11 cellular contexts compared by ENCODE assay signal in genomic region chr1:161391136-161391535, GRCh38. TPM values are rescaled to one million over a fixed set of nuclear protein-coding genes. Genes with fewer than 3 reads are reported as not detected.
DNase-seq lines count a peak whose midpoint lies in the region; ATAC-seq and TF ChIP-seq lines count a peak whose summit lies in the region.
"Not testable (repeated sequence)": the region's sequence is repeated elsewhere in the genome, so short reads cannot be mapped to it uniquely, and the experiment has no call there.
"Had no signal": no experiment of that assay in that cellular context is flagged by ENCODE, and none has a peak within 500 bp of the region (broad histone marks: within the 10 kb centered on the region; RNA-seq: fewer than 3 reads in every experiment).

No MANE protein-coding gene starts in this region.

- not testable (repeated sequence) for H2BK12ac ChIP-seq in mesenchymal stem cell (ENCODE audit: low read length in 2 of 2)

- not testable (repeated sequence) for ATAC-seq in DND-41 (ENCODE audit: insufficient read depth, low read depth); activated CD4-positive, alpha-beta T cell treated with anti-CD3 and anti-CD28 coated beads for 36 hours; effector memory CD8-positive, alpha-beta T cell (replicated peaks); upper lobe of right lung

- H4K91ac ChIP-seq in mesenchymal stem cell (ENCODE audit: low read length), result not testable (repeated sequence)

- not testable (repeated sequence) for H3K14ac ChIP-seq in mesenchymal stem cell (ENCODE audit: low read length in 2 of 2)

- H2AK5ac ChIP-seq in mesenchymal stem cell (ENCODE audit: low read length, severe bottlenecking), result not testable (repeated sequence)

- 99% methylated on average over 7 of the region's 7 CpGs for WGBS in mesenchymal stem cell

- not testable (repeated sequence) for H3K79me2 ChIP-seq in DND-41 (ENCODE audit: insufficient read depth, low read length); OCI-LY3 (ENCODE audit: low read length)

- POLR2A ChIA-PET in activated CD4-positive, alpha-beta T cell treated with anti-CD3 and anti-CD28 coated beads for 36 hours (lab: Charles Lee), result interaction anchor here (0.6 to 1.8 kb wide), 5 partner anchors 86 to 1183 kb away, joined by 3 to 5 read pairs (median 4); partner anchors contain the start of gene NDUFS2

- CTCF ChIA-PET in activated CD4-positive, alpha-beta T cell treated with anti-CD3 and anti-CD28 coated beads for 36 hours (lab: Charles Lee), result interaction anchor here (0.7 to 1.5 kb wide), 5 partner anchors 9 to 166 kb away, joined by 3 to 7 read pairs (median 5); partner anchors contain the start of gene TOMM40L
- CTCF ChIA-PET in activated naive CD4-positive, alpha-beta T cell treated with anti-CD3 and anti-CD28 coated beads, Interleukin-2, amount 10 ng/mL, durations not matched to agents 7 days and 5 days (lab: Charles Lee), result interaction anchor here (1.4 kb wide), 1 partner anchor 49 kb away, joined by 3 read pairs; no protein-coding TSS in a partner anchor

- H3K23ac ChIP-seq in mesenchymal stem cell (ENCODE audit: low read length in 2 of 2), result not testable (repeated sequence)

- H3K9me3 ChIP-seq in DND-41 (ENCODE audit: insufficient read depth, low read length, severe bottlenecking); OCI-LY3 (ENCODE audit: insufficient read depth, low read length); mesenchymal stem cell (ENCODE audit: control insufficient read depth, low read length); upper lobe of right lung: not testable (repeated sequence)

- not testable (repeated sequence) for H3K27me3 Mint-ChIP-seq in activated CD4-positive, alpha-beta T cell treated with anti-CD3 and anti-CD28 coated beads for 36 hours; activated naive CD4-positive, alpha-beta T cell treated with anti-CD3 and anti-CD28 coated beads, Interleukin-2, amount 10 ng/mL, durations not matched to agents 7 days and 5 days; osteocyte (ENCODE audit: unreplicated experiment)
- H3K27me3 Mint-ChIP-seq in effector memory CD8-positive, alpha-beta T cell, result peaks cover 0 to 15% of the 10 kb centered on the region in 2 donors

- H3K27ac Mint-ChIP-seq in activated CD4-positive, alpha-beta T cell treated with anti-CD3 and anti-CD28 coated beads for 36 hours; effector memory CD8-positive, alpha-beta T cell: not testable (repeated sequence)
- peak overlapping the region; percentile 15 for H3K27ac Mint-ChIP-seq in activated naive CD4-positive, alpha-beta T cell treated with anti-CD3 and anti-CD28 coated beads, Interleukin-2, amount 10 ng/mL, durations not matched to agents 7 days and 5 days
- peak overlapping the region; percentile 95 for H3K27ac Mint-ChIP-seq in osteocyte (ENCODE audit: unreplicated experiment)

- peak overlapping the region; percentile 78 for H3K9ac ChIP-seq in DND-41 (ENCODE audit: low read depth, low read length)
- peak overlapping the region; percentile 80; the same call in 1 of the 2 replicates for H3K9ac ChIP-seq in OCI-LY3 (ENCODE audit: low read length)
- peak overlapping the region; percentile 94 for H3K9ac ChIP-seq in mesenchymal stem cell (ENCODE audit: low read length)

- not testable (repeated sequence) for DNase-seq in DND-41; activated CD4-positive, alpha-beta T cell treated with anti-CD3 and anti-CD28 coated beads for 36 hours; activated naive CD4-positive, alpha-beta T cell treated with anti-CD3 and anti-CD28 coated beads, Interleukin-2, amount 10 ng/mL, durations not matched to agents 7 days and 5 days; effector memory CD8-positive, alpha-beta T cell; mesenchymal stem cell; osteocyte (ENCODE audit: extremely low spot score, unreplicated experiment); upper lobe of right lung

- peaks cover 41% of the 10 kb centered on the region for H3K4me1 Mint-ChIP-seq in activated CD4-positive, alpha-beta T cell treated with anti-CD3 and anti-CD28 coated beads for 36 hours
- peaks cover 48% of the 10 kb centered on the region for H3K4me1 Mint-ChIP-seq in activated naive CD4-positive, alpha-beta T cell treated with anti-CD3 and anti-CD28 coated beads, Interleukin-2, amount 10 ng/mL, durations not matched to agents 7 days and 5 days
- H3K4me1 Mint-ChIP-seq in effector memory CD8-positive, alpha-beta T cell (ENCODE audit: low read depth in 2 of 2), result peaks cover 8 to 13% of the 10 kb centered on the region in 2 donors
- H3K4me1 Mint-ChIP-seq in osteocyte (ENCODE audit: unreplicated experiment), result not testable (repeated sequence)

- H3K27ac ChIP-seq in DND-41 (ENCODE audit: low read length); OCI-LY3 (ENCODE audit: low read length); mesenchymal stem cell (ENCODE audit: low read length, poor library complexity, severe bottlenecking); upper lobe of right lung: not testable (repeated sequence)

- H3K4me2 ChIP-seq in DND-41 (ENCODE audit: insufficient read depth, low read length), result peak overlapping the region; percentile 83
- H3K4me2 ChIP-seq in OCI-LY3 (ENCODE audit: low read length), result peak overlapping the region; percentile 86
- H3K4me2 ChIP-seq in mesenchymal stem cell (ENCODE audit: low read length, poor library complexity, severe bottlenecking), result not testable (repeated sequence)

- not testable (repeated sequence) for TF ChIP-seq CTCF in DND-41 (IDR thresholded peaks at IDR 0.05; ENCODE audit: borderline replicate concordance, extremely low read depth, low read length, poor library complexity, severe bottlenecking); OCI-LY3 (IDR thresholded peaks at IDR 0.05; ENCODE audit: low read depth, low read length); osteocyte (IDR thresholded peaks at IDR 0.05); upper lobe of right lung (IDR thresholded peaks at IDR 0.05)

- not testable (repeated sequence) for H2BK15ac ChIP-seq in mesenchymal stem cell (ENCODE audit: low read depth, poor library complexity, severe bottlenecking)

- H3K4me1 ChIP-seq in DND-41 (ENCODE audit: insufficient read depth, low read length), result peaks cover 22% of the 10 kb centered on the region
- not testable (repeated sequence) for H3K4me1 ChIP-seq in OCI-LY3 (ENCODE audit: low read length); mesenchymal stem cell (ENCODE audit: control insufficient read depth, insufficient read depth, low read depth, low read length)
- peaks cover 11% of the 10 kb centered on the region for H3K4me1 ChIP-seq in upper lobe of right lung

- H3K27me3 ChIP-seq in DND-41 (ENCODE audit: insufficient read depth, low read length, poor library complexity); OCI-LY3 (ENCODE audit: low read depth, low read length); mesenchymal stem cell (ENCODE audit: control insufficient read depth in 1 of 2, insufficient read depth in 1 of 2, low read length in 2 of 2); upper lobe of right lung: not testable (repeated sequence)

- not testable (repeated sequence) for H2BK120ac ChIP-seq in mesenchymal stem cell (ENCODE audit: low read depth, low read length)

- H3K18ac ChIP-seq in mesenchymal stem cell (ENCODE audit: low read depth in 1 of 2, low read length in 2 of 2), result not testable (repeated sequence)

- not testable (repeated sequence) for H3K79me1 ChIP-seq in mesenchymal stem cell (replicated peaks; ENCODE audit: low read length, poor library complexity, severe bottlenecking)

- not testable (repeated sequence) for H3K36me3 Mint-ChIP-seq in activated CD4-positive, alpha-beta T cell treated with anti-CD3 and anti-CD28 coated beads for 36 hours (ENCODE audit: low read depth); activated naive CD4-positive, alpha-beta T cell treated with anti-CD3 and anti-CD28 coated beads, Interleukin-2, amount 10 ng/mL, durations not matched to agents 7 days and 5 days; effector memory CD8-positive, alpha-beta T cell (ENCODE audit: insufficient read depth); osteocyte (ENCODE audit: unreplicated experiment)

- peak overlapping the region; percentile 63 to 93; a peak in 3 of 4 replicates for H3K4me3 ChIP-seq in DND-41 (ENCODE audit: low read depth in 1 of 2, low read length in 2 of 2)
- peak overlapping the region; percentile 91 for H3K4me3 ChIP-seq in OCI-LY3 (ENCODE audit: low read length)
- peak overlapping the region in 1 of 2 experiments; percentile 93 for H3K4me3 ChIP-seq in mesenchymal stem cell (ENCODE audit: insufficient read depth in 1 of 2, low read depth in 1 of 2, low read length in 2 of 2)
- peak overlapping the region; percentile 61 for H3K4me3 ChIP-seq in upper lobe of right lung

- H3K36me3 ChIP-seq in DND-41 (ENCODE audit: insufficient read depth, low read length); OCI-LY3 (replicated peaks; ENCODE audit: low read depth, low read length); mesenchymal stem cell (ENCODE audit: control insufficient read depth in 1 of 2, insufficient read depth in 2 of 2, low read depth in 1 of 2, low read length in 2 of 2); upper lobe of right lung: not testable (repeated sequence)

- H3K4ac ChIP-seq in mesenchymal stem cell (ENCODE audit: low read depth in 1 of 2, low read length in 2 of 2), result not testable (repeated sequence)

- H4K8ac ChIP-seq in mesenchymal stem cell (ENCODE audit: low read length), result not testable (repeated sequence)

- H4K20me1 ChIP-seq in DND-41 (ENCODE audit: insufficient read depth, low read length); OCI-LY3 (ENCODE audit: insufficient read depth, low read length): not testable (repeated sequence)

- not testable (repeated sequence) for H3K9me3 Mint-ChIP-seq in activated CD4-positive, alpha-beta T cell treated with anti-CD3 and anti-CD28 coated beads for 36 hours (ENCODE audit: low read depth); activated naive CD4-positive, alpha-beta T cell treated with anti-CD3 and anti-CD28 coated beads, Interleukin-2, amount 10 ng/mL, durations not matched to agents 7 days and 5 days; effector memory CD8-positive, alpha-beta T cell; osteocyte (ENCODE audit: unreplicated experiment)

- peak overlapping the region; percentile 98; the same call in 1 of the 2 replicates for H2AFZ ChIP-seq in DND-41 (ENCODE audit: low read depth, low read length)
- not testable (repeated sequence) for H2AFZ ChIP-seq in OCI-LY3 (ENCODE audit: low read depth, low read length); mesenchymal stem cell (ENCODE audit: low read depth, low read length)

- H2BK5ac ChIP-seq in mesenchymal stem cell (ENCODE audit: low read depth, low read length, poor library complexity, severe bottlenecking), result not testable (repeated sequence)

- H3K4me3 Mint-ChIP-seq in activated CD4-positive, alpha-beta T cell treated with anti-CD3 and anti-CD28 coated beads for 36 hours, result peak overlapping the region; percentile 87
- H3K4me3 Mint-ChIP-seq in activated naive CD4-positive, alpha-beta T cell treated with anti-CD3 and anti-CD28 coated beads, Interleukin-2, amount 10 ng/mL, durations not matched to agents 7 days and 5 days, result peak overlapping the region; percentile 89
- H3K4me3 Mint-ChIP-seq in effector memory CD8-positive, alpha-beta T cell, result peak overlapping the region; percentile 82 to 87
- peak overlapping the region; percentile 91 for H3K4me3 Mint-ChIP-seq in osteocyte (ENCODE audit: unreplicated experiment)

- intact Hi-C loops in activated CD4-positive, alpha-beta T cell treated with anti-CD3 and anti-CD28 coated beads for 36 hours (cut with DNase I, micrococcal nuclease), result loop anchor here (10.0 kb wide), 2 partner anchors 54 to 1466 kb away; partner anchors contain the start of gene TAGLN2 (in 1 of the 2)
- intact Hi-C loops in upper lobe of right lung (cut with DNase I), result not testable (repeated sequence)

RNA-seq across cellular contexts. Expression of gene CFAP126, which starts 23.5 kb away (rescaled TPM):
- not detected for total RNA-seq in activated CD4-positive, alpha-beta T cell treated with anti-CD3 and anti-CD28 coated beads for 36 hours
- polyA plus RNA-seq in mesenchymal stem cell (2013, experiment 1 of 2), result not detected
- not detected for polyA plus RNA-seq in mesenchymal stem cell (2013, experiment 2 of 2)
- total RNA-seq in osteocyte, result not detected in 2 replicates
- not detected for total RNA-seq in upper lobe of right lung
- total RNA-seq: fibroblast of villous mesenchyme, pulmonary artery endothelial cell, ureter had no signal
